In genomic region chr2:5974477-5974876, GRCh38 we compare ENCODE assay signal across 22 cellular contexts.
"Had no signal": no experiment of that assay in that cellular context is flagged by ENCODE, and none has a peak within 500 bp of the region (broad histone marks: within the 10 kb centered on the region; RNA-seq: fewer than 3 reads in every experiment).

No MANE protein-coding gene starts in this region.

- H2AFZ ChIP-seq: hepatocyte had no signal

- H3K9me3 Mint-ChIP-seq: memory B cell; stimulated activated naive CD8-positive, alpha-beta T cell treated with anti-CD3 and anti-CD28 coated beads, Interleukin-15, amount 100 ng/mL, for 72 hours had no signal

- H3K27me3 Mint-ChIP-seq: memory B cell; stimulated activated naive CD8-positive, alpha-beta T cell treated with anti-CD3 and anti-CD28 coated beads, Interleukin-15, amount 100 ng/mL, for 72 hours had no signal

- H3K27ac ChIP-seq: gastrocnemius medialis, heart left ventricle, hepatocyte, pancreas, right lobe of liver, suprapubic skin, thyroid gland had no signal

- H3K36me3 ChIP-seq: gastrocnemius medialis, heart left ventricle, pancreas, right lobe of liver, suprapubic skin, thyroid gland had no signal

- H3K4me1 Mint-ChIP-seq: memory B cell; natural killer cell; stimulated activated naive CD8-positive, alpha-beta T cell treated with anti-CD3 and anti-CD28 coated beads, Interleukin-15, amount 100 ng/mL, for 72 hours had no signal

- H3K4me1 ChIP-seq: gastrocnemius medialis, heart left ventricle, pancreas, right lobe of liver, suprapubic skin, thyroid gland had no signal

- H3K4me3 ChIP-seq: dorsolateral prefrontal cortex, gastrocnemius medialis, heart left ventricle, hepatocyte, lung, pancreas, right lobe of liver, suprapubic skin, thyroid gland had no signal

- H3K27ac Mint-ChIP-seq: memory B cell; natural killer cell; stimulated activated naive CD8-positive, alpha-beta T cell treated with anti-CD3 and anti-CD28 coated beads, Interleukin-15, amount 100 ng/mL, for 72 hours had no signal

- H3K4me3 Mint-ChIP-seq: memory B cell; natural killer cell; stimulated activated naive CD8-positive, alpha-beta T cell treated with anti-CD3 and anti-CD28 coated beads, Interleukin-15, amount 100 ng/mL, for 72 hours had no signal

- H3K9me3 ChIP-seq: gastrocnemius medialis, heart left ventricle, pancreas, right lobe of liver, suprapubic skin, thyroid gland had no signal

- H3K79me2 ChIP-seq: hepatocyte had no signal

- DNase-seq: dorsolateral prefrontal cortex; effector CD4-positive, alpha-beta T cell; foreskin fibroblast; gastrocnemius medialis; heart left ventricle; kidney; natural killer cell; occipital lobe; pancreas; right lobe of liver; small intestine; stimulated activated CD4-positive, alpha-beta T cell treated with anti-CD3 and anti-CD28 coated beads, Interleukin-15, amount 100 ng/mL, for 24 hours; stimulated activated CD4-positive, alpha-beta T cell treated with anti-CD3 and anti-CD28 coated beads, Interleukin-2, amount 100 ng/mL, for 48 hours; stimulated activated naive CD4-positive, alpha-beta T cell; stimulated activated naive CD8-positive, alpha-beta T cell treated with anti-CD3 and anti-CD28 coated beads, Interleukin-15, amount 100 ng/mL, for 72 hours; thyroid gland; trophoblast cell had no signal

- ATAC-seq: gastrocnemius medialis; heart left ventricle; left lobe of liver; natural killer cell; pancreas; right lobe of liver; stimulated activated naive CD8-positive, alpha-beta T cell treated with anti-CD3 and anti-CD28 coated beads, Interleukin-15, amount 100 ng/mL, for 72 hours had no signal

- H3K4me2 ChIP-seq: hepatocyte had no signal

- H3K36me3 Mint-ChIP-seq: memory B cell, natural killer cell had no signal

- H3K27me3 ChIP-seq: dorsolateral prefrontal cortex, gastrocnemius medialis, heart left ventricle, hepatocyte, pancreas, right lobe of liver, suprapubic skin, thyroid gland had no signal
